Comparison of ENCODE assay signal across 9 cellular contexts in genomic region chr17:76103274-76104139, GRCh38. TPM values are rescaled to one million over a fixed set of nuclear protein-coding genes. Genes with fewer than 3 reads are reported as not detected.
DNase-seq lines count a peak whose midpoint lies in the region; ATAC-seq, FAIRE-seq and TF ChIP-seq lines count a peak whose summit lies in the region.
"Had no signal": no experiment of that assay in that cellular context is flagged by ENCODE, and none has a peak within 500 bp of the region (broad histone marks: within the 10 kb centered on the region; RNA-seq: fewer than 3 reads in every experiment).

Gene EXOC7, minus strand, starts transcription at chr17:76103787. Its CDS starts 95 bp downstream, at chr17:76103692.

- peak within 1 kb of the TSS; percentile 86 for H2BK5ac ChIP-seq in H1 (ENCODE audit: low read depth, low read length)

- peak within 1 kb of the TSS; percentile 63; the same call in 1 of the 2 replicates for H2AFZ ChIP-seq in H1 (ENCODE audit: low read length)

- no peak for TF ChIP-seq CTCF in H1 (IDR thresholded peaks at IDR 0.05; ENCODE audit: control extremely low read depth in 1 of 3, insufficient read depth in 1 of 3, low read depth in 1 of 3, low read length in 3 of 3)

- H3K79me2 ChIP-seq in H1 (ENCODE audit: control insufficient read depth in 1 of 2, insufficient read depth in 2 of 2, low read length in 2 of 2), result peaks cover 5 to 8% of the 10 kb centered on the region in 2 experiments; a peak in 3 of 4 replicates

- peak; percentile 82 for DNase-seq in HT1080 (ENCODE audit: low read depth)
- peak; percentile 79 to 95 for DNase-seq in NOMO-1 (lab: John Stamatoyannopoulos, UW; ENCODE audit: unreplicated experiment in 2 of 2)
- DNase-seq in activated CD8-positive, alpha-beta memory T cell treated with anti-CD3 and anti-CD28 coated beads for 4 hours (ENCODE audit: low read depth in 2 of 2), result peak; percentile 82 to 87
- peak; percentile 73 to 98 for DNase-seq in H1 (ENCODE audit: low read depth in 1 of 2, low spot score in 2 of 2)
- DNase-seq in mesenteric fat pad (ENCODE audit: low spot score), result peak; percentile 98
- DNase-seq in stimulated activated CD8-positive, alpha-beta memory T cell treated with anti-CD3 and anti-CD28 coated beads, Interleukin-15, amount 100 ng/mL, for 1 hour (ENCODE audit: low read depth), result peak; percentile 83

- no peaks in the 10 kb centered on the region for H4K20me1 ChIP-seq in BLaER1
- no peaks in the 10 kb centered on the region for H4K20me1 ChIP-seq in H1 (replicated peaks in 1 of 2; ENCODE audit: control insufficient read depth in 1 of 2, insufficient read depth in 2 of 2, low read length in 2 of 2)

- H3K4ac ChIP-seq in H1 (replicated peaks; ENCODE audit: insufficient read length, low read depth, low read length), result peak within 1 kb of the TSS; percentile 97

- H3K36me3 ChIP-seq in BLaER1 (peaks cover 32% of the 10 kb centered on the region), H1 (ENCODE audit: control insufficient read depth in 2 of 4, insufficient read depth in 4 of 4, low read length in 3 of 4) (peaks cover 8 to 28% (median 12%) of the 10 kb centered on the region in 4 experiments)

- peak within 1 kb of the TSS; percentile 85; the same call in 1 of the 2 replicates for H2BK15ac ChIP-seq in H1 (ENCODE audit: low read length)

- no peak within 1 kb of the TSS for H3K14ac ChIP-seq in H1 (ENCODE audit: insufficient read length)

- TF ChIP-seq RAD21 in H1 (IDR thresholded peaks at IDR 0.05 in 1 of 2, conservative IDR thresholded peaks at IDR 0.05 in 1 of 2; ENCODE audit: low read depth in 2 of 2, low read length in 2 of 2), result peak in 1 of 2 experiments; percentile 14; a peak in 1 of 4 replicates

- CTCF ChIA-PET in H1 (lab: Charles Lee; ENCODE audit: partially characterized antibody), result interaction anchor here (0.8 to 41.5 kb wide), 19 partner anchors 10 to 326 kb away, joined by 3 to 778 read pairs (median 4); partner anchors contain the start of genes FOXJ1 and GALR2

- H4K5ac ChIP-seq in H1 (ENCODE audit: insufficient read length, low read depth, low read length), result peak within 1 kb of the TSS; percentile 75

- peak within 1 kb of the TSS; percentile 96 for H4K8ac ChIP-seq in H1 (ENCODE audit: extremely low read depth, insufficient read depth, low read length)

- H3K27ac ChIP-seq in BLaER1, result peak within 1 kb of the TSS; percentile 84
- H3K27ac ChIP-seq in H1 (ENCODE audit: low read depth, low read length), result peak within 1 kb of the TSS; percentile 78

- no peaks in the 10 kb centered on the region for H3K27me3 ChIP-seq in BLaER1
- H3K27me3 ChIP-seq in H1 (replicated peaks in 1 of 4; ENCODE audit: control insufficient read depth in 3 of 4, extremely low read depth in 1 of 4, insufficient read depth in 3 of 4, low read length in 3 of 4), result no peaks in the 10 kb centered on the region

- peak within 1 kb of the TSS; percentile 80 for H3K9ac ChIP-seq in BLaER1
- peak within 1 kb of the TSS; percentile 38 to 85 (median 71) for H3K9ac ChIP-seq in H1 (replicated peaks in 1 of 4; ENCODE audit: extremely low read depth in 1 of 4, low read depth in 3 of 4, low read length in 3 of 4)

- WGBS in H1 (ENCODE audit: extremely low coverage in 1 of 2, insufficient coverage in 1 of 2, insufficient read length in 1 of 2, insufficient replicate concordance in 2 of 2, low coverage in 1 of 2, low lambda C conversion rate in 2 of 2, missing lambda C conversion rate in 1 of 2), 2 experiments, result 11% methylated on average over 44 of the region's 55 CpGs; no CpG with 5 or more reads in 1 of the 2 experiments

- H3K4me2 ChIP-seq in BLaER1, result peak within 1 kb of the TSS; percentile 87
- H3K4me2 ChIP-seq in H1 (ENCODE audit: insufficient read depth in 1 of 2, low read depth in 2 of 2, low read length in 2 of 2), result peak within 1 kb of the TSS; percentile 78 to 97

- H3K56ac ChIP-seq in H1 (replicated peaks; ENCODE audit: insufficient read length, low read depth, low read length), result peak within 1 kb of the TSS; percentile 3

- H3K23ac ChIP-seq in H1 (ENCODE audit: insufficient read length), result no peak within 1 kb of the TSS

- TF ChIP-seq POLR2A in H1 (IDR thresholded peaks at IDR 0.05; ENCODE audit: control extremely low read depth in 1 of 2, low read depth in 2 of 2, low read length in 2 of 2), result peak in 1 of 2 experiments; percentile 66; a peak in 2 of 3 replicates

- peaks cover 9% of the 10 kb centered on the region; the same call in 1 of the 2 replicates for H3K23me2 ChIP-seq in H1 (ENCODE audit: low read depth, low read length)

- H3K4me1 ChIP-seq in BLaER1 (peaks cover 33% of the 10 kb centered on the region), H1 (replicated peaks in 1 of 4; ENCODE audit: control insufficient read depth in 3 of 4, insufficient read depth in 4 of 4, low read length in 3 of 4) (peaks cover 6 to 16% (median 9%) of the 10 kb centered on the region in 4 experiments; a peak in 6 of 7 replicates)

- H3K4me3 ChIP-seq in BLaER1 (peak within 1 kb of the TSS; percentile 81), H1 (ENCODE audit: extremely low read depth in 1 of 4, insufficient read depth in 2 of 4, low read depth in 3 of 4, low read length in 4 of 4) (peak within 1 kb of the TSS; percentile 53 to 81 (median 73))

- peaks cover 8% of the 10 kb centered on the region for H3K79me1 ChIP-seq in H1 (ENCODE audit: low read depth, low read length)

- H4K91ac ChIP-seq in H1 (replicated peaks; ENCODE audit: insufficient read length, low read length), result peak within 1 kb of the TSS; percentile 32

- no peaks in the 10 kb centered on the region for H3K9me3 ChIP-seq in BLaER1
- no peaks in the 10 kb centered on the region for H3K9me3 ChIP-seq in H1 (ENCODE audit: insufficient read depth in 2 of 2, low read depth in 1 of 2, low read length in 1 of 2)

- no peak for FAIRE-seq in H1 (lab: Jason Lieb, UNC)
- FAIRE-seq: endometrium had no signal

- no peak within 1 kb of the TSS for H2BK20ac ChIP-seq in H1 (ENCODE audit: low read length)

- POLR2A ChIA-PET in H1 (lab: Charles Lee; ENCODE audit: partially characterized antibody), result interaction anchor here (0.7 to 4.6 kb wide), 22 partner anchors 7 to 209 kb away, joined by 3 to 23 read pairs (median 4); partner anchors contain the start of genes CDK3, GALR2, MRPL38 and SRP68

- ATAC-seq in GM19397 (IDR thresholded peaks at IDR 0.05; ENCODE audit: unreplicated experiment), result peak; percentile 78

- H2BK12ac ChIP-seq in H1 (ENCODE audit: low read depth, low read length), result 0 out of 2 replicates have a peak within 1 kb of the TSS, but pooled peaks have one; percentile 87

- no peak within 1 kb of the TSS for H2BK120ac ChIP-seq in H1 (replicated peaks; ENCODE audit: low read depth, low read length)

- no peak for TF ChIP-seq EP300 in H1 (IDR thresholded peaks at IDR 0.05; ENCODE audit: borderline replicate concordance in 1 of 2, low read depth in 2 of 2, low read length in 2 of 2)

- peak within 1 kb of the TSS; percentile 99 for H3K18ac ChIP-seq in H1 (ENCODE audit: extremely low read depth, low read length)

- H2AK5ac ChIP-seq in H1 (ENCODE audit: low read depth, low read length), result peak within 1 kb of the TSS; percentile 3; the same call in 1 of the 2 replicates

TF ChIP-seq in H1, 55 proteins besides CTCF, POLR2A, EP300 and RAD21 (continues in another document):
- TF ChIP-seq POLR2AphosphoS5 (IDR thresholded peaks at IDR 0.05; ENCODE audit: low read depth, low read length) (peak; percentile 90), TAF1 (IDR thresholded peaks at IDR 0.05; ENCODE audit: low read depth, low read length) (peak; percentile 77), SP2 (IDR thresholded peaks at IDR 0.05; ENCODE audit: low read length) (no peak), GTF2F1 (IDR thresholded peaks at IDR 0.05; ENCODE audit: borderline replicate concordance, low read depth, low read length) (no peak), KDM4A (IDR thresholded peaks at IDR 0.05; ENCODE audit: low read depth, low read length, severe bottlenecking) (peak; percentile 98), CREB1 (IDR thresholded peaks at IDR 0.05) (peak; percentile 22; the same call in 1 of the 2 replicates), CBX5 (IDR thresholded peaks at IDR 0.05; ENCODE audit: low read depth, low read length) (no peak), ASH2L (IDR thresholded peaks at IDR 0.05; ENCODE audit: low read length) (peak; percentile 64), ZNF274 (IDR thresholded peaks at IDR 0.05; ENCODE audit: borderline replicate concordance, extremely low read depth, low read length) (no peak), YY1 (IDR thresholded peaks at IDR 0.05; ENCODE audit: low read depth, low read length) (peak; percentile 98), RXRA (IDR thresholded peaks at IDR 0.05; ENCODE audit: insufficient read depth, low read depth, low read length) (no peak), MAX (IDR thresholded peaks at IDR 0.05) (peak; percentile 46; the same call in 1 of the 2 replicates), HDAC2 (IDR thresholded peaks at IDR 0.05; ENCODE audit: borderline replicate concordance in 1 of 2, low read depth in 2 of 2, low read length in 2 of 2) (peak; percentile 23 to 68; a peak in 2 of 4 replicates), RBBP5 (IDR thresholded peaks at IDR 0.05; ENCODE audit: borderline replicate concordance, low read depth, low read length) (0 out of 2 replicates have a peak, but pooled peaks have one; percentile 49), TCF12 (IDR thresholded peaks at IDR 0.05; ENCODE audit: low read depth, low read length) (no peak), NRF1 (IDR thresholded peaks at IDR 0.05; ENCODE audit: low read depth, low read length) (0 out of 2 replicates have a peak, but pooled peaks have one; percentile 46), SIN3A (conservative IDR thresholded peaks at IDR 0.05 in 1 of 2, IDR thresholded peaks at IDR 0.05 in 1 of 2; ENCODE audit: low read depth in 1 of 2, low read length in 2 of 2) (peak in 1 of 2 experiments; percentile 6; a peak in 1 of 4 replicates)

RNA-seq across cellular contexts. Expression of gene EXOC7, which starts in this region (rescaled TPM):
- total RNA-seq in HT1080 (2014; rRNA removed; shearing (Covaris generic)), result 78.6 and 82.7 TPM in 2 replicates
- polyA plus RNA-seq in HT1080 (2015; cell fraction: cytosol; rRNA removed), result 30.3 and 30.7 TPM in 2 replicates
- 75.8 and 78.8 TPM in 2 replicates for polyA plus RNA-seq in HT1080 (2015; cell fraction: nucleus; rRNA removed)
- 92.6 and 95.3 TPM in 2 replicates for total RNA-seq in H1 (2021; fragmentation: NEBNext Ultra II Directional; extraction: Animal tissue kit (Norgen Biotek cat#: 25700))
- 77.1 and 83.3 TPM in 2 replicates for polyA plus RNA-seq in H1 (2011; rRNA removed)
- polyA plus RNA-seq in H1 (2011; cell fraction: cytosol; rRNA removed), result 73.6 TPM
- polyA plus RNA-seq in H1 (2011; cell fraction: nucleus; rRNA removed), result 231 TPM
- polyA plus RNA-seq in H1 (2012, experiment 1 of 2), result 53.1 to 105 TPM (median 63.0 TPM) in 4 replicates
- 42.5 TPM for polyA plus RNA-seq in H1 (2012, experiment 2 of 2)
- polyA plus RNA-seq in H1 (2013, experiment 1 of 2), result 44.0 TPM
- 43.4 TPM for polyA plus RNA-seq in H1 (2013, experiment 2 of 2)
- polyA minus RNA-seq in H1 (2011; rRNA and poly(A)+ RNA removed), result 129 and 130 TPM in 2 replicates
- polyA minus RNA-seq in H1 (2011; cell fraction: cytosol; rRNA and poly(A)+ RNA removed), result 56.7 TPM
- 113 TPM for polyA minus RNA-seq in H1 (2011; cell fraction: nucleus; rRNA and poly(A)+ RNA removed)
- total RNA-seq in mesenteric fat pad, result 117 TPM

Comparison
In these comparisons a context has a peak if more than half of its experiments do, and no peak if none do; other contexts are left out.
1. Peak in every context shown above with its lines: DNase-seq, ATAC-seq, H3K4me3 ChIP-seq and H3K27ac ChIP-seq.